Comparison of ENCODE assay signal across 9 cellular contexts in genomic region chr14:60064491-60065072, GRCh38. TPM values are rescaled to one million over a fixed set of nuclear protein-coding genes. Genes with fewer than 3 reads are reported as not detected.
DNase-seq lines count a peak whose midpoint lies in the region; ATAC-seq and TF ChIP-seq lines count a peak whose summit lies in the region.
"Had no signal": no experiment of that assay in that cellular context is flagged by ENCODE, and none has a peak within 500 bp of the region (broad histone marks: within the 10 kb centered on the region; RNA-seq: fewer than 3 reads in every experiment).

No MANE protein-coding gene starts in this region.

- no peaks in the 10 kb centered on the region for H3K79me2 ChIP-seq in SK-N-SH (ENCODE audit: insufficient read depth)

- TF ChIP-seq CTCF in SK-N-SH (IDR thresholded peaks at IDR 0.05), result peak; percentile 74
- TF ChIP-seq CTCF in foreskin fibroblast (IDR thresholded peaks at IDR 0.05; ENCODE audit: low read depth, low read length), result peak; percentile 47

- H3K4me3 ChIP-seq in SK-N-SH (ENCODE audit: low read depth in 2 of 2, low read length in 1 of 2) (no peak overlapping the region; a peak in 1 of 4 replicates), foreskin fibroblast (ENCODE audit: low read depth in 1 of 2, low read length in 2 of 2) (no peak overlapping the region)
- H3K4me3 ChIP-seq: SJSA1 had no signal

- POLR2A ChIA-PET in SK-N-SH (lab: Yijun Ruan, JAX), result no interaction called here

- H4K20me1 ChIP-seq in SK-N-SH (ENCODE audit: insufficient read depth), result no peaks in the 10 kb centered on the region

- H3K4me1 ChIP-seq in SK-N-SH (ENCODE audit: control insufficient read depth in 1 of 2, insufficient read depth in 2 of 2, low read depth in 1 of 2, low read length in 1 of 2), result no peaks in the 10 kb centered on the region

- CTCF ChIA-PET in SK-N-SH (lab: Yijun Ruan, JAX), result interaction anchor here (0.6 to 6.4 kb wide), 9 partner anchors 9 to 250 kb away, joined by 3 to 100 read pairs (median 3); no protein-coding TSS in a partner anchor

- H3K9me2 ChIP-seq in SK-N-SH, result no peaks in the 10 kb centered on the region

- peak; percentile 45 for DNase-seq in G401 (ENCODE audit: low spot score)
- DNase-seq in SK-N-SH, result peak; percentile 20
- DNase-seq in foreskin fibroblast, result peak in 1 of 2 donors; percentile 56
- peak; percentile 7 for DNase-seq in smooth muscle cell of the brain vasculature (ENCODE audit: low read depth, low spot score)

- no peak overlapping the region for H3K4me2 ChIP-seq in SK-N-SH

- H3K36me3 ChIP-seq in SK-N-SH (replicated peaks in 1 of 2; ENCODE audit: control insufficient read depth in 1 of 2, insufficient read depth in 2 of 2, low read length in 1 of 2), result no peaks in the 10 kb centered on the region
- H3K36me3 ChIP-seq: SJSA1 had no signal

- no peaks in the 10 kb centered on the region for H3K27me3 ChIP-seq in SK-N-SH (ENCODE audit: insufficient read depth)
- H3K27me3 ChIP-seq: SJSA1 had no signal

- no peak overlapping the region for H3K9ac ChIP-seq in SK-N-SH

- ATAC-seq in HG02870 (IDR thresholded peaks at IDR 0.05; ENCODE audit: unreplicated experiment) (peak; percentile 54), HG03521 (IDR thresholded peaks at IDR 0.05; ENCODE audit: unreplicated experiment) (no peak), GM19328 (IDR thresholded peaks at IDR 0.05; ENCODE audit: unreplicated experiment) (no peak), HG02981 (IDR thresholded peaks at IDR 0.05; ENCODE audit: unreplicated experiment) (no peak)

- in situ Hi-C loops in G401 (cut with HindIII; ENCODE audit: low sequenced_read_pairs), result no loop called here

- H3K9me3 ChIP-seq in SK-N-SH, result no peaks in the 10 kb centered on the region; the same call in 1 of the 2 replicates
- H3K9me3 ChIP-seq: SJSA1 had no signal

- no peak for TF ChIP-seq EP300 in SK-N-SH (IDR thresholded peaks at IDR 0.05; ENCODE audit: borderline replicate concordance in 1 of 2, low read depth in 1 of 2, low read length in 1 of 2)

- H3F3A ChIP-seq in SK-N-SH (replicated peaks; ENCODE audit: insufficient read depth), result no peaks in the 10 kb centered on the region

- peak; percentile 81 for TF ChIP-seq RAD21 in SK-N-SH (IDR thresholded peaks at IDR 0.05; ENCODE audit: low read length)

- no peak overlapping the region for H3K27ac ChIP-seq in SK-N-SH (ENCODE audit: low read depth in 2 of 2, low read length in 1 of 2)
- H3K27ac ChIP-seq: SJSA1 had no signal

- H2AFZ ChIP-seq in SK-N-SH (ENCODE audit: low read depth), result no peak overlapping the region; the same call in 1 of the 2 replicates

TF ChIP-seq in SK-N-SH, 30 proteins besides CTCF, POLR2A, EP300 and RAD21:
- TF ChIP-seq ZBTB33 (IDR thresholded peaks at IDR 0.05; ENCODE audit: borderline replicate concordance, low read depth) (no peak), YY1 (IDR thresholded peaks at IDR 0.05; ENCODE audit: low read depth) (no peak), SMC3 (IDR thresholded peaks at IDR 0.05; ENCODE audit: low read depth, low read length) (peak; percentile 63), USF2 (IDR thresholded peaks at IDR 0.05; ENCODE audit: borderline replicate concordance, low read depth, low read length) (no peak), MXI1 (IDR thresholded peaks at IDR 0.05; ENCODE audit: low read depth, low read length) (no peak), IRF3 (IDR thresholded peaks at IDR 0.05; ENCODE audit: low read depth, low read length) (no peak), FOSL2 (IDR thresholded peaks at IDR 0.05; ENCODE audit: borderline replicate concordance, low read depth) (no peak), EZH2phosphoT487 (IDR thresholded peaks at IDR 0.05; ENCODE audit: borderline replicate concordance, low read depth) (no peak)

RNA-seq across cellular contexts. Expression of gene PCNX4, which starts 27.1 kb away (rescaled TPM):
- total RNA-seq in G401 (2014; rRNA removed; shearing (Covaris generic)), result 63.6 and 129 TPM in 2 replicates
- 21.1 and 26.3 TPM in 2 replicates for polyA plus RNA-seq in SK-N-SH (2012; rRNA removed)
- polyA plus RNA-seq in SK-N-SH (2012; cell fraction: cytosol; rRNA removed), result 35.5 and 43.3 TPM in 2 replicates
- 32.2 and 42.3 TPM in 2 replicates for polyA plus RNA-seq in SK-N-SH (2012; cell fraction: nucleus; rRNA removed)
